ENCODE assay signal across 27 cellular contexts in the genomic region with DNA sequence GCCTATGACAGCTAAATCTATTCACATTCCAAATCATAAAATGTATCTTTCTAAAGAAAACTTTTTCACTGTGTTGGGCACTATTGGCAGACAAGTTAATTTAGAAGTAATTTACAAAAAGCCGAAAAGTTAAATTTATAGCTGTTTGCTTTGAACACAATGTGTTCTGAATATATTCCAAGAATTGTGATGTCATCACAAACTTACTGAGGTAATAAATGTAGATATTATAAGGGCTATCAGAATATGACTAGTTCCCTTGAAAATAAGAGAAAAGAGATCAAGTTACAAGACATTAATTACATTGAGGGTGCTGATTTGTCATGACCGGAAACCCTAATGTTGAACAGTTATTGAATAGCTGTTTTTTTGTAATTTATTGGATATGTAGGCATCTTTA.
"Had no signal": no experiment of that assay in that cellular context is flagged by ENCODE, and none has a peak within 500 bp of the region (broad histone marks: within the 10 kb centered on the region; RNA-seq: fewer than 3 reads in every experiment).

No MANE protein-coding gene starts in this region.

- FAIRE-seq: urothelium cell line had no signal

- H3K36me3 ChIP-seq: stomach, suprapubic skin, thoracic aorta, thyroid gland, tibial artery, tibial nerve, transverse colon, upper lobe of left lung, upper lobe of right lung, uterus, vagina had no signal

- DNase-seq: stimulated activated CD4-positive, alpha-beta T cell treated with anti-CD3 and anti-CD28 coated beads, Interleukin-2, amount 100 ng/mL, for 48 hours; stimulated activated CD4-positive, alpha-beta T cell treated with anti-CD3 and anti-CD28 coated beads, Interleukin-4, amount 100 ng/mL, for 1 hour; stimulated activated CD4-positive, alpha-beta T cell treated with anti-CD3 and anti-CD28 coated beads, Interleukin-4, amount 100 ng/mL, for 24 hours; stimulated activated CD4-positive, alpha-beta T cell treated with anti-CD3 and anti-CD28 coated beads, Interleukin-4, amount 100 ng/mL, for 4 hours; stimulated activated CD8-positive, alpha-beta memory T cell treated with anti-CD3 and anti-CD28 coated beads, Interleukin-4, amount 100 ng/mL, for 48 hours; stimulated activated naive B cell treated with anti-CD40 and anti-IgM and Interleukin-4, amounts not matched to agents 10 μg/mL and 1 μg/mL and 100 μg/mL, for 72 hours; stimulated activated naive CD4-positive, alpha-beta T cell; stimulated activated naive CD4-positive, alpha-beta T cell treated with Interleukin-2 at 50 U/mL for 16 hours; stimulated activated naive CD8-positive, alpha-beta T cell treated with anti-CD3 and anti-CD28 coated beads, Interleukin-15, amount 100 ng/mL, for 72 hours; stimulated activated naive CD8-positive, alpha-beta T cell treated with anti-CD3 and anti-CD28 coated beads, Interleukin-15, Interleukin-2, amounts not matched to agents 100 U/mL and 50 U/mL, for 24 hours; stomach; substantia nigra; testis; thyroid gland; tibial artery; transverse colon; trophoblast cell; upper lobe of left lung; upper lobe of right lung; uterus had no signal

- H3K27ac ChIP-seq: stomach, suprapubic skin, testis, thoracic aorta, thyroid gland, tibial artery, tibial nerve, transverse colon, upper lobe of left lung, upper lobe of right lung, uterus, vagina had no signal

- H3K4me1 ChIP-seq: suprapubic skin, testis, thyroid gland, transverse colon, upper lobe of left lung, upper lobe of right lung, uterus, vagina had no signal

- ATAC-seq: stimulated activated effector memory CD8-positive, alpha-beta T cell treated with anti-CD3 and anti-CD28 coated beads, Interleukin-12 subunit alpha, Interleukin-12 subunit beta, amount 100 ng/mL, for 72 hours; stimulated activated memory B cell treated with anti-CD40 and anti-IgM and Interleukin-4, amounts not matched to agents 10 μg/mL and 1 μg/mL and 100 μg/mL, for 72 hours; stimulated activated naive B cell treated with anti-CD40 and anti-IgM and Interleukin-4, amounts not matched to agents 10 μg/mL and 1 μg/mL and 100 μg/mL, for 72 hours; stimulated activated naive CD8-positive, alpha-beta T cell treated with anti-CD3 and anti-CD28 coated beads, Interleukin-15, amount 100 ng/mL, for 72 hours; stimulated activated naive CD8-positive, alpha-beta T cell treated with anti-CD3 and anti-CD28 coated beads, Interleukin-15, Interleukin-2, amounts not matched to agents 100 U/mL and 50 U/mL, for 24 hours; upper lobe of right lung had no signal

- H3K27me3 ChIP-seq: stomach, suprapubic skin, testis, thyroid gland, tibial artery, tibial nerve, transverse colon, upper lobe of left lung, upper lobe of right lung, uterus, vagina had no signal

- H3K9me3 ChIP-seq: stomach, suprapubic skin, testis, thoracic aorta, thyroid gland, tibial artery, transverse colon, upper lobe of left lung, upper lobe of right lung, uterus, vagina had no signal

- H3K4me3 ChIP-seq: stomach, suprapubic skin, testis, thoracic aorta, thyroid gland, tibial artery, tibial nerve, transverse colon, upper lobe of left lung, upper lobe of right lung, uterus, vagina had no signal
